Comparison of ENCODE assay signal across 23 cellular contexts in genomic region chr1:30615076-30615795, GRCh38.
DNase-seq lines count a peak whose midpoint lies in the region; ATAC-seq, FAIRE-seq and TF ChIP-seq lines count a peak whose summit lies in the region.
"Had no signal": no experiment of that assay in that cellular context is flagged by ENCODE, and none has a peak within 500 bp of the region (broad histone marks: within the 10 kb centered on the region; RNA-seq: fewer than 3 reads in every experiment).

No MANE protein-coding gene starts in this region.

- no peak overlapping the region for H3K9ac ChIP-seq in keratinocyte (ENCODE audit: control insufficient read depth, extremely low read depth, insufficient read depth, low read length)

- no peak overlapping the region for H3K4me3 Mint-ChIP-seq in activated CD8-positive, alpha-beta memory T cell treated with anti-CD3 and anti-CD28 coated beads, Interleukin-2, amount 10 ng/mL, durations not matched to agents 7 days and 5 days
- H3K4me3 Mint-ChIP-seq: CD14-positive monocyte; CD8-positive, alpha-beta memory T cell had no signal

- H3K4me1 Mint-ChIP-seq in activated CD8-positive, alpha-beta memory T cell treated with anti-CD3 and anti-CD28 coated beads, Interleukin-2, amount 10 ng/mL, durations not matched to agents 7 days and 5 days = no peaks in the 10 kb centered on the region
- H3K4me1 Mint-ChIP-seq: CD14-positive monocyte; CD8-positive, alpha-beta memory T cell had no signal

- CTCF ChIA-PET in activated CD8-positive, alpha-beta memory T cell treated with anti-CD3 and anti-CD28 coated beads, Interleukin-2, amount 10 ng/mL, durations not matched to agents 7 days and 5 days (lab: Charles Lee) = no interaction called here

- DNase-seq in activated CD8-positive, alpha-beta memory T cell treated with anti-CD3 and anti-CD28 coated beads, Interleukin-2, amount 50 U/mL, for 48 hours = peak; percentile 10
- no peak for DNase-seq in activated CD8-positive, alpha-beta memory T cell treated with anti-CD3 and anti-CD28 coated beads, Interleukin-2, amount 10 ng/mL, durations not matched to agents 7 days and 5 days
- DNase-seq in ecto neural progenitor cell (ENCODE audit: low spot score) (peak; percentile 17), keratinocyte (ENCODE audit: low read depth, low spot score) (no peak), H54 (ENCODE audit: insufficient read length, low spot score) (no peak), KG1 (lab: John Stamatoyannopoulos, UW) (no peak)
- DNase-seq in activated CD4-positive, CD25-positive, alpha-beta regulatory T cell (lab: John Stamatoyannopoulos, UW) = no peak
- DNase-seq: 8988T; ACHN; BE2C; CD8-positive, alpha-beta memory T cell; DMS79 treated with DMSO at 0.1 percent for 48 hours; MG63; NCI-H1105 treated with DMSO at 0.1 percent for 48 hours; NCI-H2029; NCI-H446 treated with DMSO at 0.1 percent for 48 hours; NCI-H69; SIG-M5 had no signal

- dilution Hi-C loops in keratinocyte (cut with MboI; ENCODE audit: extremely low pct_ligation_motif_present, low sequenced_read_pairs) = no loop called here

- H3K27me3 Mint-ChIP-seq in activated CD8-positive, alpha-beta memory T cell treated with anti-CD3 and anti-CD28 coated beads, Interleukin-2, amount 10 ng/mL, durations not matched to agents 7 days and 5 days = peaks cover 19% of the 10 kb centered on the region

- no peak overlapping the region for H2AFZ ChIP-seq in keratinocyte (ENCODE audit: control insufficient read depth, low read length)

- H3K9me3 ChIP-seq in keratinocyte (ENCODE audit: control insufficient read depth, low read depth, low read length) = no peaks in the 10 kb centered on the region
- H3K9me3 ChIP-seq: BE2C, MG63 had no signal

- no peak for TF ChIP-seq CTCF in keratinocyte (optimal IDR thresholded peaks at IDR 0.05 in 1 of 3, IDR thresholded peaks at IDR 0.05 in 1 of 3, conservative IDR thresholded peaks at IDR 0.05 in 1 of 3; ENCODE audit: extremely low read depth in 1 of 3, insufficient read depth in 2 of 3, low read length in 3 of 3)

- H3K79me2 ChIP-seq in keratinocyte (ENCODE audit: control insufficient read depth, insufficient read depth, low read length) = no peaks in the 10 kb centered on the region

- H3K9me3 Mint-ChIP-seq in activated CD8-positive, alpha-beta memory T cell treated with anti-CD3 and anti-CD28 coated beads, Interleukin-2, amount 10 ng/mL, durations not matched to agents 7 days and 5 days (ENCODE audit: low read depth) = no peaks in the 10 kb centered on the region
- H3K9me3 Mint-ChIP-seq: CD14-positive monocyte; CD8-positive, alpha-beta memory T cell had no signal

- peak; percentile 91 for FAIRE-seq in keratinocyte (lab: Jason Lieb, UNC)
- FAIRE-seq in H54 (lab: Jason Lieb, UNC) = no peak
- FAIRE-seq: GM12892, HTR-8/SVneo, K562 had no signal

- ATAC-seq in activated CD8-positive, alpha-beta memory T cell treated with anti-CD3 and anti-CD28 coated beads, Interleukin-2, amount 10 ng/mL, durations not matched to agents 7 days and 5 days = no peak
- ATAC-seq: K562 had no signal

- H3K4me2 ChIP-seq in keratinocyte (ENCODE audit: control insufficient read depth, extremely low read depth, insufficient read depth, low read depth, low read length) = peak overlapping the region; percentile 27

- TF ChIP-seq POLR2A in H54 (IDR thresholded peaks at IDR 0.05; ENCODE audit: low read depth, low read length) = no peak

- no peak overlapping the region for H3K27ac Mint-ChIP-seq in activated CD8-positive, alpha-beta memory T cell treated with anti-CD3 and anti-CD28 coated beads, Interleukin-2, amount 10 ng/mL, durations not matched to agents 7 days and 5 days
- H3K27ac Mint-ChIP-seq: CD14-positive monocyte had no signal

- no peaks in the 10 kb centered on the region for H3K27me3 ChIP-seq in keratinocyte (ENCODE audit: control insufficient read depth, extremely low read depth, insufficient read depth, low read length)
- H3K27me3 ChIP-seq: BE2C, MG63 had no signal

- no peaks in the 10 kb centered on the region for H3K36me3 Mint-ChIP-seq in activated CD8-positive, alpha-beta memory T cell treated with anti-CD3 and anti-CD28 coated beads, Interleukin-2, amount 10 ng/mL, durations not matched to agents 7 days and 5 days
- H3K36me3 Mint-ChIP-seq: CD14-positive monocyte had no signal

- no peaks in the 10 kb centered on the region for H3K9me1 ChIP-seq in keratinocyte (ENCODE audit: control insufficient read depth, extremely low read depth, insufficient read depth, low read length)

- H4K20me1 ChIP-seq in keratinocyte (ENCODE audit: control insufficient read depth, extremely low read depth, insufficient read depth, low read length) = no peaks in the 10 kb centered on the region

- H3K27ac ChIP-seq in keratinocyte (ENCODE audit: control insufficient read depth, insufficient read depth, low read length) = peak overlapping the region; percentile 50
- H3K27ac ChIP-seq: SK-N-MC had no signal

- no peak overlapping the region for H3K4me3 ChIP-seq in keratinocyte (ENCODE audit: control insufficient read depth in 2 of 3, extremely low read depth in 1 of 3, insufficient read depth in 2 of 3, low read depth in 1 of 3, low read length in 3 of 3)
- H3K4me3 ChIP-seq: K562, MG63, SK-N-MC had no signal

- H3K4me1 ChIP-seq in keratinocyte (ENCODE audit: control insufficient read depth, extremely low read depth, insufficient read depth, low read length) = peaks cover 74% of the 10 kb centered on the region

- no peaks in the 10 kb centered on the region for H3K36me3 ChIP-seq in keratinocyte (ENCODE audit: control insufficient read depth in 2 of 2, extremely low read depth in 1 of 2, insufficient read depth in 2 of 2, low read length in 2 of 2)
- H3K36me3 ChIP-seq: BE2C, MG63 had no signal

Comparison
In these comparisons a context has a peak if more than half of its experiments do, and no peak if none do; other contexts are left out.
1. DNase-seq: peak in activated CD8-positive, alpha-beta memory T cell treated with anti-CD3 and anti-CD28 coated beads, Interleukin-2, amount 50 U/mL, for 48 hours (single experiment) and ecto neural progenitor cell (single experiment); none in activated CD8-positive, alpha-beta memory T cell treated with anti-CD3 and anti-CD28 coated beads, Interleukin-2, amount 10 ng/mL, durations not matched to agents 7 days and 5 days (single experiment), keratinocyte (single experiment), activated CD4-positive, CD25-positive, alpha-beta regulatory T cell (0 of 4), H54 (single experiment) and KG1 (single experiment).